23 cellular contexts compared by ENCODE assay signal in genomic region chr22:25409240-25409639, GRCh38.
"Had no signal": no experiment of that assay in that cellular context is flagged by ENCODE, and none has a peak within 500 bp of the region (broad histone marks: within the 10 kb centered on the region; RNA-seq: fewer than 3 reads in every experiment).

No MANE protein-coding gene starts in this region.

- H3K36me3 Mint-ChIP-seq: mesothelial cell of epicardium; stimulated activated effector memory CD8-positive, alpha-beta T cell treated with anti-CD3 and anti-CD28 coated beads, Interleukin-12 subunit alpha, Interleukin-12 subunit beta, amount 100 ng/mL, for 72 hours had no signal

- FAIRE-seq: endothelial cell of umbilical vein had no signal

- H3K27me3 Mint-ChIP-seq: dendritic cell treated with granulocyte-macrophage colony-stimulating factor and Interleukin-4, amounts not matched to agents 40 ng/mL and 50 ng/mL, for 4 days had no signal

- H3K9me3 ChIP-seq: esophagus muscularis mucosa, prostate gland, testis, upper lobe of left lung had no signal

- H3K4me1 ChIP-seq: prostate gland had no signal

- H3K27ac Mint-ChIP-seq: activated naive CD4-positive, alpha-beta T cell treated with anti-CD3 and anti-CD28 coated beads, Interleukin-2, amount 50 U/mL, for 72 hours; dendritic cell treated with granulocyte-macrophage colony-stimulating factor and Interleukin-4, amounts not matched to agents 40 ng/mL and 50 ng/mL, for 4 days; mesothelial cell of epicardium; nephron; stimulated activated effector memory CD8-positive, alpha-beta T cell treated with anti-CD3 and anti-CD28 coated beads, Interleukin-12 subunit alpha, Interleukin-12 subunit beta, amount 100 ng/mL, for 72 hours had no signal

- H3K36me3 ChIP-seq: esophagus muscularis mucosa, prostate gland, stomach, upper lobe of left lung had no signal

- H3K27ac ChIP-seq: esophagus muscularis mucosa, prostate gland, stomach, testis, upper lobe of left lung had no signal

- H3K4me3 ChIP-seq: esophagus muscularis mucosa, lung, prostate gland, stomach, testis, upper lobe of left lung had no signal

- ATAC-seq: activated naive CD4-positive, alpha-beta T cell treated with anti-CD3 and anti-CD28 coated beads, Interleukin-2, amount 50 U/mL, for 72 hours; sciatic nerve; stimulated activated effector memory CD8-positive, alpha-beta T cell treated with anti-CD3 and anti-CD28 coated beads, Interleukin-12 subunit alpha, Interleukin-12 subunit beta, amount 100 ng/mL, for 72 hours had no signal

- H3K27me3 ChIP-seq: stomach, testis, upper lobe of left lung had no signal

- H3K4me3 Mint-ChIP-seq: dendritic cell treated with granulocyte-macrophage colony-stimulating factor and Interleukin-4, amounts not matched to agents 40 ng/mL and 50 ng/mL, for 4 days; mesothelial cell of epicardium; stimulated activated effector memory CD8-positive, alpha-beta T cell treated with anti-CD3 and anti-CD28 coated beads, Interleukin-12 subunit alpha, Interleukin-12 subunit beta, amount 100 ng/mL, for 72 hours had no signal

- DNase-seq: activated CD4-positive, alpha-beta T cell treated with anti-CD3 and anti-CD28 coated beads, Interleukin-2, amount 50 U/mL, for 1 hour; activated CD4-positive, CD25-positive, alpha-beta regulatory T cell treated with anti-CD3 and anti-CD28 coated beads, Interleukin-2, amount 50 U/mL, for 72 hours; activated CD8-positive, alpha-beta memory T cell treated with anti-CD3 and anti-CD28 coated beads, Interleukin-2, amount 50 U/mL, for 48 hours; activated effector memory CD4-positive, alpha-beta T cell treated with anti-CD3 and anti-CD28 coated beads, Interleukin-2, amount 50 U/mL, for 16 hours; activated T-cell treated with anti-CD3 and anti-CD28 coated beads, Interleukin-2, amount 50 U/mL, for 48 hours; amniotic stem cell; effector memory CD4-positive, alpha-beta T cell; occipital lobe; stimulated activated CD4-positive, alpha-beta T cell treated with anti-CD3 and anti-CD28 coated beads, Interleukin-4, amount 100 ng/mL, for 24 hours; stomach; SW 1271; testis; upper lobe of left lung had no signal
